Comparison of ENCODE assay signal across 12 cellular contexts in genomic region chr17:18967806-18968744, GRCh38.
DNase-seq lines count a peak whose midpoint lies in the region; ATAC-seq and TF ChIP-seq lines count a peak whose summit lies in the region.
"Had no signal": no experiment of that assay in that cellular context is flagged by ENCODE, and none has a peak within 500 bp of the region (broad histone marks: within the 10 kb centered on the region; RNA-seq: fewer than 3 reads in every experiment).

No MANE protein-coding gene starts in this region.

- H3K9ac ChIP-seq in parathyroid adenoma = no peak overlapping the region

- peak overlapping the region; percentile 78 for H3K27ac ChIP-seq in epithelial cell of prostate
- peak overlapping the region; percentile 39 for H3K27ac ChIP-seq in parathyroid adenoma

- no peak overlapping the region for H3K4me2 ChIP-seq in parathyroid adenoma (ENCODE audit: low read length)

- DNase-seq in NCI-H2171 treated with DMSO at 0.1 percent for 48 hours (lab: John Stamatoyannopoulos, UW) (peak; percentile 31), NCI-H2171 (lab: John Stamatoyannopoulos, UW) (no peak), NCI-H69 (lab: John Stamatoyannopoulos, UW) (peak; percentile 49), epithelial cell of prostate (ENCODE audit: low read depth, low spot score) (no peak), AML-193 (lab: John Stamatoyannopoulos, UW) (no peak), SHP77 (lab: John Stamatoyannopoulos, UW) (no peak)
- DNase-seq: activated CD4-positive, alpha-beta memory T cell treated with anti-CD3 and anti-CD28 coated beads, Interleukin-2, amount 10 ng/mL, durations not matched to agents 7 days and 5 days; activated naive CD4-positive, alpha-beta T cell treated with anti-CD3 and anti-CD28 coated beads, Interleukin-2, amount 50 U/mL, for 16 hours; NCI-H774; T-cell had no signal

- no peaks in the 10 kb centered on the region for H3K36me3 ChIP-seq in parathyroid adenoma (ENCODE audit: control insufficient read depth, insufficient read depth, low read length)

- H2AFZ ChIP-seq in parathyroid adenoma = peak overlapping the region; percentile 10

- no peak for TF ChIP-seq CTCF in parathyroid adenoma (IDR thresholded peaks at IDR 0.05)

- ATAC-seq in activated CD4-positive, CD25-positive, alpha-beta regulatory T cell treated with anti-CD3 and anti-CD28 coated beads, Interleukin-2, amount 50 U/mL, for 24 hours = no peak
- ATAC-seq: T-cell had no signal

- no peak overlapping the region for H3K4me3 ChIP-seq in parathyroid adenoma (ENCODE audit: low read depth, low read length)

- no peaks in the 10 kb centered on the region for H3K27me3 ChIP-seq in parathyroid adenoma (ENCODE audit: control insufficient read depth, insufficient read depth, low read length)

- no peaks in the 10 kb centered on the region for H3K79me2 ChIP-seq in parathyroid adenoma

- H3K4me1 ChIP-seq in parathyroid adenoma = peaks cover 25% of the 10 kb centered on the region

- no peaks in the 10 kb centered on the region for H3K9me3 ChIP-seq in parathyroid adenoma (ENCODE audit: control insufficient read depth, low read length)

Comparison
In these comparisons a context has a peak if more than half of its experiments do, and no peak if none do; other contexts are left out.
1. DNase-seq: peak in NCI-H2171 treated with DMSO at 0.1 percent for 48 hours (single experiment) and NCI-H69 (single experiment); none in NCI-H2171 (single experiment), epithelial cell of prostate (single experiment), AML-193 (0 of 2) and SHP77 (0 of 2).